In genomic region chrX:41086627-41086932, GRCh38 we compare ENCODE assay signal across 8 cellular contexts. TPM values are rescaled to one million over a fixed set of nuclear protein-coding genes. Genes with fewer than 3 reads are reported as not detected.
DNase-seq lines count a peak whose midpoint lies in the region; ATAC-seq and TF ChIP-seq lines count a peak whose summit lies in the region.

No MANE protein-coding gene starts in this region.

- peaks cover 0 to 9% (median 0%) of the 10 kb centered on the region in 8 donors for H3K9me3 Mint-ChIP-seq in CD4-positive, alpha-beta memory T cell
- no peaks in the 10 kb centered on the region for H3K9me3 Mint-ChIP-seq in neural progenitor cell

- TF ChIP-seq CTCF in MM.1S (IDR thresholded peaks at IDR 0.05; ENCODE audit: low read length) (no peak), neural progenitor cell (IDR thresholded peaks at IDR 0.05) (no peak)

- H3K36me3 Mint-ChIP-seq in CD4-positive, alpha-beta memory T cell = peaks cover 0 to 27% of the 10 kb centered on the region in 2 donors
- H3K36me3 Mint-ChIP-seq in neural progenitor cell = no peaks in the 10 kb centered on the region

- intact Hi-C loops in CD4-positive, alpha-beta memory T cell (cut with micrococcal nuclease) = loop anchor here (1.0 to 10.0 kb wide), 4 partner anchors 154 to 912 kb away; partner anchors contain the start of gene ATP6AP2

- H3K36me3 ChIP-seq in CD4-positive, alpha-beta memory T cell (ENCODE audit: insufficient read depth, low read length) = no peaks in the 10 kb centered on the region
- no peaks in the 10 kb centered on the region for H3K36me3 ChIP-seq in MM.1S (replicated peaks; ENCODE audit: insufficient read depth, low read length)
- no peaks in the 10 kb centered on the region for H3K36me3 ChIP-seq in ectodermal cell (ENCODE audit: control insufficient read depth, insufficient read depth, low read length)
- no peaks in the 10 kb centered on the region for H3K36me3 ChIP-seq in neural progenitor cell

- H3K9ac ChIP-seq in MM.1S (ENCODE audit: low read length) = peak overlapping the region; percentile 99
- peak overlapping the region; percentile 98 for H3K9ac ChIP-seq in neural progenitor cell

- peak overlapping the region; percentile 90 to 100 (median 93) for H3K27ac Mint-ChIP-seq in CD4-positive, alpha-beta memory T cell
- peak overlapping the region; percentile 46 for H3K27ac Mint-ChIP-seq in neural progenitor cell

- H4K20me1 ChIP-seq in MM.1S (ENCODE audit: insufficient read depth, low read length) (peaks cover 27% of the 10 kb centered on the region), neural progenitor cell (ENCODE audit: low read depth) (peaks cover 52% of the 10 kb centered on the region)

- DNase-seq in CD4-positive, alpha-beta memory T cell = no peak
- DNase-seq in MM.1S (peak; percentile 41), neural progenitor cell (ENCODE audit: low spot score) (no peak), NCI-H748 (lab: John Stamatoyannopoulos, UW; ENCODE audit: unreplicated experiment) (no peak), DMS114 treated with DMSO at 0.1 percent for 48 hours (lab: John Stamatoyannopoulos, UW; ENCODE audit: unreplicated experiment) (no peak)

- H3K4me1 ChIP-seq in CD4-positive, alpha-beta memory T cell (ENCODE audit: insufficient read depth, low read length) = peaks cover 42% of the 10 kb centered on the region
- H3K4me1 ChIP-seq in MM.1S (ENCODE audit: low read length) = peaks cover 11% of the 10 kb centered on the region; the same call in 1 of the 2 replicates
- H3K4me1 ChIP-seq in ectodermal cell (ENCODE audit: control insufficient read depth, insufficient read depth, low read length) = no peaks in the 10 kb centered on the region
- peaks cover 25% of the 10 kb centered on the region for H3K4me1 ChIP-seq in neural progenitor cell

- H2AFZ ChIP-seq in MM.1S (ENCODE audit: low read length) (no peak overlapping the region), neural progenitor cell (replicated peaks) (no peak overlapping the region)

- H3K27me3 Mint-ChIP-seq in CD4-positive, alpha-beta memory T cell = no peaks in the 10 kb centered on the region
- no peaks in the 10 kb centered on the region for H3K27me3 Mint-ChIP-seq in neural progenitor cell (ENCODE audit: insufficient read depth, low read depth)

- H3K4me2 ChIP-seq in MM.1S (ENCODE audit: low read depth, low read length) = peak overlapping the region; percentile 79
- H3K4me2 ChIP-seq in neural progenitor cell = peak overlapping the region; percentile 80

- ATAC-seq in HG03565 (IDR thresholded peaks at IDR 0.05; ENCODE audit: unreplicated experiment) (no peak), HG03039 (IDR thresholded peaks at IDR 0.05; ENCODE audit: unreplicated experiment) (no peak)

- H3K4me3 Mint-ChIP-seq in CD4-positive, alpha-beta memory T cell = peak overlapping the region; percentile 88 to 99 (median 97)
- H3K4me3 Mint-ChIP-seq in neural progenitor cell = peak overlapping the region; percentile 92

- H3F3A ChIP-seq in MM.1S (ENCODE audit: insufficient read depth, low read length) = peaks cover 9% of the 10 kb centered on the region
- peaks cover 9% of the 10 kb centered on the region for H3F3A ChIP-seq in neural progenitor cell (ENCODE audit: low read depth)

- peak overlapping the region; percentile 95 for H3K27ac ChIP-seq in CD4-positive, alpha-beta memory T cell (ENCODE audit: low read depth, low read length)
- H3K27ac ChIP-seq in MM.1S (ENCODE audit: low read length) = peak overlapping the region; percentile 100
- no peak overlapping the region for H3K27ac ChIP-seq in ectodermal cell (ENCODE audit: insufficient read depth, low read depth, low read length, poor library complexity, severe bottlenecking)
- no peak overlapping the region for H3K27ac ChIP-seq in neural progenitor cell

- H3K4me1 Mint-ChIP-seq in CD4-positive, alpha-beta memory T cell = peaks cover 21 to 60% (median 48%) of the 10 kb centered on the region in 4 donors
- H3K4me1 Mint-ChIP-seq in neural progenitor cell = peaks cover 20% of the 10 kb centered on the region

- peaks cover 62% of the 10 kb centered on the region for H3K79me2 ChIP-seq in MM.1S (ENCODE audit: low read length)
- H3K79me2 ChIP-seq in neural progenitor cell (ENCODE audit: low read depth) = peaks cover 68% of the 10 kb centered on the region

- no peaks in the 10 kb centered on the region for H3K9me3 ChIP-seq in CD4-positive, alpha-beta memory T cell (ENCODE audit: control insufficient read depth in 1 of 2, low read length in 2 of 2)
- H3K9me3 ChIP-seq in MM.1S (replicated peaks; ENCODE audit: insufficient read depth, low read length) (no peaks in the 10 kb centered on the region), ectodermal cell (ENCODE audit: control insufficient read depth, low read length) (no peaks in the 10 kb centered on the region), neural progenitor cell (ENCODE audit: low read depth) (no peaks in the 10 kb centered on the region)

- no peaks in the 10 kb centered on the region for H3K27me3 ChIP-seq in CD4-positive, alpha-beta memory T cell (ENCODE audit: insufficient read depth, low read length)
- H3K27me3 ChIP-seq in MM.1S (replicated peaks; ENCODE audit: insufficient read depth, low read length) = no peaks in the 10 kb centered on the region
- no peaks in the 10 kb centered on the region for H3K27me3 ChIP-seq in ectodermal cell (ENCODE audit: control insufficient read depth, insufficient read depth, low read length, poor library complexity, severe bottlenecking)
- H3K27me3 ChIP-seq in neural progenitor cell = no peaks in the 10 kb centered on the region

- no peaks in the 10 kb centered on the region for H3K9me2 ChIP-seq in MM.1S (replicated peaks; ENCODE audit: insufficient read depth, low read length)

- POLR2A ChIA-PET in CD4-positive, alpha-beta memory T cell (lab: Charles Lee; ENCODE audit: partially characterized antibody) = interaction anchor here (1.1 to 4.2 kb wide), 8 partner anchors 10 to 77 kb away, joined by 3 to 42 read pairs (median 20); no protein-coding TSS in a partner anchor

- 0% methylated on average over 10 to 11 of the region's 11 CpGs for WGBS in ectodermal cell, 2 experiments

- peak overlapping the region; percentile 52 to 91 for H3K4me3 ChIP-seq in CD4-positive, alpha-beta memory T cell (ENCODE audit: low read length in 2 of 2)
- H3K4me3 ChIP-seq in MM.1S (ENCODE audit: low read length) = peak overlapping the region; percentile 89
- H3K4me3 ChIP-seq in ectodermal cell (ENCODE audit: insufficient read depth, low read depth, low read length) = peak overlapping the region; percentile 75
- peak overlapping the region; percentile 84 for H3K4me3 ChIP-seq in neural progenitor cell

- CTCF ChIA-PET in CD4-positive, alpha-beta memory T cell (lab: Charles Lee; ENCODE audit: partially characterized antibody) = interaction anchor here (1.8 kb wide), 2 partner anchors 30 to 76 kb away, joined by 7 to 8 read pairs; no protein-coding TSS in a partner anchor

RNA-seq across cellular contexts. Expression of gene USP9X, which starts 1.3 kb away (rescaled TPM):
- total RNA-seq in CD4-positive, alpha-beta memory T cell = 10 to 100 TPM; 76.1 to 78.2 TPM
- 10 to 100 TPM; 12.9 to 30.8 TPM for polyA plus RNA-seq in CD4-positive, alpha-beta memory T cell
- 54.2 TPM for polyA plus RNA-seq in ectodermal cell (2013, experiment 1 of 4)
- 68.4 TPM for polyA plus RNA-seq in ectodermal cell (2013, experiment 2 of 4)
- polyA plus RNA-seq in ectodermal cell (2013, experiment 3 of 4) = 38.0 TPM
- polyA plus RNA-seq in ectodermal cell (2013, experiment 4 of 4) = 49.3 TPM
- 92.5 and 115 TPM in 2 replicates for total RNA-seq in neural progenitor cell (ENCODE audit: low replicate concordance)

Comparison
In these comparisons a context has a peak if more than half of its experiments do, and no peak if none do; other contexts are left out.
1. H3K27ac ChIP-seq: peak in CD4-positive, alpha-beta memory T cell (single experiment) and MM.1S (single experiment); none in ectodermal cell (single experiment) and neural progenitor cell (single experiment).
2. Peak in every context shown above with its lines, with median percentiles within 50 percentile points of each other: H3K4me3 ChIP-seq.